Comparison of ENCODE assay signal across 11 cellular contexts in genomic region chr1:93585059-93585966, GRCh38.
DNase-seq lines count a peak whose midpoint lies in the region; ATAC-seq and TF ChIP-seq lines count a peak whose summit lies in the region.
"Had no signal": no experiment of that assay in that cellular context is flagged by ENCODE, and none has a peak within 500 bp of the region (broad histone marks: within the 10 kb centered on the region; RNA-seq: fewer than 3 reads in every experiment).

No MANE protein-coding gene starts in this region.

- H3K4me1 Mint-ChIP-seq in activated T-helper 17 cell treated with anti-CD3 and anti-CD28 coated beads, Interleukin-2, amount 50 U/mL, for 72 hours, result peaks cover 6% of the 10 kb centered on the region

- peak; percentile 45 to 68 for ATAC-seq in gastrocnemius medialis
- no peak for ATAC-seq in activated T-helper 17 cell treated with anti-CD3 and anti-CD28 coated beads, Interleukin-2, amount 50 U/mL, for 72 hours (replicated peaks)

- no peak overlapping the region for H3K27ac Mint-ChIP-seq in activated T-helper 17 cell treated with anti-CD3 and anti-CD28 coated beads, Interleukin-2, amount 50 U/mL, for 72 hours
- H3K27ac Mint-ChIP-seq: activated naive CD8-positive, alpha-beta T cell treated with anti-CD3 and anti-CD28 coated beads for 36 hours; T-helper 1 cell treated with Interleukin-12 subunit alpha and Interleukin-12 subunit beta and Interleukin-4 antibody, amounts not matched to agents 30 μg/mL and 1 μg/mL, for 36 hours had no signal

- 63 to 69% methylated on average over 13 of the region's 13 CpGs for WGBS in GM23248 (ENCODE audit: low coverage in 1 of 2, low lambda C conversion rate in 2 of 2, missing lambda C conversion rate in 2 of 2), 2 experiments

- in situ Hi-C loops in GM23248 (cut with MboI) (no loop called here), astrocyte of the spinal cord (cut with HindIII; ENCODE audit: low sequenced_read_pairs) (no loop called here), gastrocnemius medialis (cut with MboI; ENCODE audit: low sequenced_read_pairs in 4 of 4) (no loop called here)

- H3K9ac ChIP-seq in GM23248, result peak overlapping the region; percentile 17

- H3K9me3 ChIP-seq in GM23248 (ENCODE audit: low read depth) (no peaks in the 10 kb centered on the region), gastrocnemius medialis (no peaks in the 10 kb centered on the region)
- H3K9me3 ChIP-seq: MG63 had no signal

- H3K27ac ChIP-seq in GM23248 (peak overlapping the region; percentile 61), gastrocnemius medialis (peak overlapping the region; percentile 74 to 94 (median 82))

- no peak overlapping the region for H3K4me2 ChIP-seq in GM23248 (ENCODE audit: unreplicated experiment)

- H3K9me2 ChIP-seq in GM23248 (ENCODE audit: insufficient read depth), result no peaks in the 10 kb centered on the region

- no peaks in the 10 kb centered on the region for H3K9me3 Mint-ChIP-seq in activated T-helper 17 cell treated with anti-CD3 and anti-CD28 coated beads, Interleukin-2, amount 50 U/mL, for 72 hours
- H3K9me3 Mint-ChIP-seq: activated naive CD8-positive, alpha-beta T cell treated with anti-CD3 and anti-CD28 coated beads for 36 hours; T-helper 1 cell treated with Interleukin-12 subunit alpha and Interleukin-12 subunit beta and Interleukin-4 antibody, amounts not matched to agents 30 μg/mL and 1 μg/mL, for 36 hours had no signal

- no peak overlapping the region for H2AFZ ChIP-seq in GM23248

- H3K79me2 ChIP-seq in GM23248 (ENCODE audit: insufficient read depth), result peaks cover 98% of the 10 kb centered on the region

- intact Hi-C loops in gastrocnemius medialis (cut with DNase I; ENCODE audit: low total_unique reads), result no loop called here

- H3K4me1 ChIP-seq in GM23248 (ENCODE audit: insufficient read depth), result peaks cover 25% of the 10 kb centered on the region
- H3K4me1 ChIP-seq in gastrocnemius medialis, result peaks cover 35 to 68% of the 10 kb centered on the region in 2 donors

- no peaks in the 10 kb centered on the region for H3K36me3 Mint-ChIP-seq in activated T-helper 17 cell treated with anti-CD3 and anti-CD28 coated beads, Interleukin-2, amount 50 U/mL, for 72 hours (ENCODE audit: low read depth)
- H3K36me3 Mint-ChIP-seq: activated naive CD8-positive, alpha-beta T cell treated with anti-CD3 and anti-CD28 coated beads for 36 hours had no signal

- DNase-seq in GM23248 (peak; percentile 70), astrocyte of the spinal cord (ENCODE audit: low read depth, low spot score) (peak; percentile 62), iPS-NIHi11 (ENCODE audit: low spot score) (peak; percentile 75), gastrocnemius medialis (peak; percentile 68 to 89), NK-92 (lab: John Stamatoyannopoulos, UW; ENCODE audit: unreplicated experiment) (no peak), NCI-H1092 (lab: John Stamatoyannopoulos, UW) (no peak)
- DNase-seq in activated CD4-positive, alpha-beta T cell treated with anti-CD3 and anti-CD28 coated beads, Interleukin-2, amount 50 U/mL, for 4 hours, result no peak
- DNase-seq: activated naive CD8-positive, alpha-beta T cell treated with anti-CD3 and anti-CD28 coated beads for 36 hours; MG63 had no signal

- H3K4me3 ChIP-seq in GM23248 (no peak overlapping the region), astrocyte of the spinal cord (ENCODE audit: low read depth, low read length) (no peak overlapping the region), gastrocnemius medialis (no peak overlapping the region)
- H3K4me3 ChIP-seq: MG63 had no signal

- H3K27me3 Mint-ChIP-seq in activated T-helper 17 cell treated with anti-CD3 and anti-CD28 coated beads, Interleukin-2, amount 50 U/mL, for 72 hours, result no peaks in the 10 kb centered on the region
- H3K27me3 Mint-ChIP-seq: activated naive CD8-positive, alpha-beta T cell treated with anti-CD3 and anti-CD28 coated beads for 36 hours had no signal

- H3F3A ChIP-seq in GM23248 (ENCODE audit: insufficient read depth), result peaks cover 76% of the 10 kb centered on the region

- TF ChIP-seq POLR2A in gastrocnemius medialis (IDR thresholded peaks at IDR 0.05), result no peak

- H3K36me3 ChIP-seq in GM23248 (ENCODE audit: low read depth) (peaks cover 90% of the 10 kb centered on the region), gastrocnemius medialis (peaks cover 0 to 46% of the 10 kb centered on the region in 2 donors)

- no peak overlapping the region for H3K4me3 Mint-ChIP-seq in activated T-helper 17 cell treated with anti-CD3 and anti-CD28 coated beads, Interleukin-2, amount 50 U/mL, for 72 hours
- H3K4me3 Mint-ChIP-seq: activated naive CD8-positive, alpha-beta T cell treated with anti-CD3 and anti-CD28 coated beads for 36 hours; T-helper 1 cell treated with Interleukin-12 subunit alpha and Interleukin-12 subunit beta and Interleukin-4 antibody, amounts not matched to agents 30 μg/mL and 1 μg/mL, for 36 hours had no signal

- TF ChIP-seq CTCF in astrocyte of the spinal cord (IDR thresholded peaks at IDR 0.05; ENCODE audit: low read depth, low read length) (no peak), gastrocnemius medialis (IDR thresholded peaks at IDR 0.05 in 4 of 5, conservative IDR thresholded peaks at IDR 0.05 in 1 of 5) (no peak)

- H4K20me1 ChIP-seq in GM23248 (ENCODE audit: insufficient read depth), result 0 out of 2 replicates have a peak, but pooled peaks cover under 1% of the 10 kb centered on the region

- H3K27me3 ChIP-seq in GM23248 (replicated peaks; ENCODE audit: insufficient read depth) (no peaks in the 10 kb centered on the region), gastrocnemius medialis (no peaks in the 10 kb centered on the region)
- H3K27me3 ChIP-seq: MG63 had no signal

Comparison
In these comparisons a context has a peak if more than half of its experiments do, and no peak if none do; other contexts are left out.
1. DNase-seq: peak in GM23248 (single experiment), astrocyte of the spinal cord (single experiment), iPS-NIHi11 (single experiment) and gastrocnemius medialis (2 of 2); none in NK-92 (single experiment), NCI-H1092 (single experiment) and activated CD4-positive, alpha-beta T cell treated with anti-CD3 and anti-CD28 coated beads, Interleukin-2, amount 50 U/mL, for 4 hours (0 of 2).